ENCODE assay signal across 2 cellular contexts in genomic region chr3:179681492-179682263, GRCh38.
TF ChIP-seq lines count a peak whose summit lies in the region.

No MANE protein-coding gene starts in this region.

TF ChIP-seq in GM23338, 12 proteins besides CTCF, POLR2A, EP300 and RAD21 (continued from another document):
- TF ChIP-seq ZNF462 (CRISPR knock-in tag; IDR thresholded peaks at IDR 0.05): no peak
- no peak for TF ChIP-seq POLR2AphosphoS5 (IDR thresholded peaks at IDR 0.05; ENCODE audit: low read depth)
- no peak for TF ChIP-seq ZNF114 (CRISPR knock-in tag; IDR thresholded peaks at IDR 0.05)
- TF ChIP-seq EZH2phosphoT487 (IDR thresholded peaks at IDR 0.05; ENCODE audit: unreplicated experiment): no peak
- no peak for TF ChIP-seq NANOG (IDR thresholded peaks at IDR 0.05; ENCODE audit: borderline replicate concordance)
- TF ChIP-seq REST (IDR thresholded peaks at IDR 0.05; ENCODE audit: unreplicated experiment): no peak
- no peak for TF ChIP-seq JUNB (IDR thresholded peaks at IDR 0.05; ENCODE audit: unreplicated experiment)
- TF ChIP-seq EZH2 (IDR thresholded peaks at IDR 0.05; ENCODE audit: low read depth, unreplicated experiment): no peak
- no peak for TF ChIP-seq ETS1 (IDR thresholded peaks at IDR 0.05)

TF ChIP-seq in SK-N-SH treated with all-trans-retinoic acid at 6 μM for 48 hours, 23 proteins besides CTCF, POLR2A, EP300 and RAD21 (continued from another document):
- TF ChIP-seq PATZ1 (CRISPR knock-in tag; IDR thresholded peaks at IDR 0.05; ENCODE audit: borderline replicate concordance) (no peak), ZNF8 (CRISPR knock-in tag; IDR thresholded peaks at IDR 0.05) (no peak), PPARA (CRISPR knock-in tag; IDR thresholded peaks at IDR 0.05; ENCODE audit: borderline replicate concordance) (no peak), CSDC2 (CRISPR knock-in tag; IDR thresholded peaks at IDR 0.05) (no peak), CSRNP3 (CRISPR knock-in tag; IDR thresholded peaks at IDR 0.05) (no peak), TOX (CRISPR knock-in tag; IDR thresholded peaks at IDR 0.05; ENCODE audit: borderline replicate concordance) (no peak), OSR1 (CRISPR knock-in tag; IDR thresholded peaks at IDR 0.05) (no peak), TSHZ2 (CRISPR knock-in tag; IDR thresholded peaks at IDR 0.05) (no peak), SNAI2 (CRISPR knock-in tag; IDR thresholded peaks at IDR 0.05) (no peak)
TF ChIP-seq in SK-N-SH treated with all-trans-retinoic acid at 6 μM for 48 hours: peak in this region for 0.
